Comparison of ENCODE assay signal across 14 cellular contexts in the genomic region with DNA sequence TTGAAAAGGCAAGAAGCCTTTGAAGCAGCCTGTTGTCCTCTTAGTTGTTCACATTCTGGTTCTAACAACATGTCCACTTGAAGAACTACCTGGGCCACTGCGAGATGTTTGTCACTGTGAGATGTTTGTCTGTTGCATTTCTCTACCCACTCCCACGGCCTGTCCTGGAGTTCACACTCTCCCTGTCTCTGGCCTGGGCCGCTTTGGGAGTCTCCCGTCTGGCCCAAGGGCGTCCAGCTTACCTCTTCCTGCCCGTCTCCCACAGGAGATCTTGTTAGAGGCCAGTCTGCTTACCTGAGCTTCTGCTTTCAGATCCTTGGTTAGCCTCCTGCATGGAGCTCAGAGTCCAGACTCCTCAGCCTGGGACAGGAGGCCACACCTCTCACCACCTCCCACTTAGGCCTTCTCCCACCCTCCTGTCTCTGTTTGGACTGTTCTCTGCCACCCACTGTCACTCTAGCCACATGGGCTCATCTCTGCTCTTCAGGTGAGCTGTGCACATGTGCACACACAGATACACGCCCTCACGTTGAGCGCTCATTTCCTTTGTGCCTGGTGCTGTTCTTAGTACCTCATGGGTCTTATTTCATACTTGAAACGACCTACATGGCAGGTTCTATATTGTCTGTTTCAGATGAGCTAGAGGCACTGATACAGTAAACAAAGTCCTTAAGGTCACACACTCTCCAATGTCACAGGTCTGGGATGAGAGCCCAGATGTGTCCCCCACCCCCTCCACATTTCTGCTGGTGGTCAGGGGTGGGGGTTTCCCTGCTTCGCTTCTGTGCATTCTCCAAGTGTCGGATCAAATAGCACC.
DNase-seq lines count a peak whose midpoint lies in the region; FAIRE-seq and TF ChIP-seq lines count a peak whose summit lies in the region.
"Had no signal": no experiment of that assay in that cellular context is flagged by ENCODE, and none has a peak within 500 bp of the region (broad histone marks: within the 10 kb centered on the region; RNA-seq: fewer than 3 reads in every experiment).

No MANE protein-coding gene starts in this region.

- in situ Hi-C loops in ACHN (cut with HindIII; ENCODE audit: low pct_ligation_motif_present, low pct_unique_long_range_greater_than_20kb, low sequenced_read_pairs) = no loop called here

- H3K23ac ChIP-seq in mesenchymal stem cell (ENCODE audit: low read length in 2 of 2) = no peak overlapping the region

- no peaks in the 10 kb centered on the region for H3K9me3 ChIP-seq in A673 (ENCODE audit: low read depth, low read length, poor library complexity, severe bottlenecking)
- no peaks in the 10 kb centered on the region for H3K9me3 ChIP-seq in astrocyte (ENCODE audit: insufficient read depth, low read depth, low read length)
- no peaks in the 10 kb centered on the region for H3K9me3 ChIP-seq in mesenchymal stem cell (ENCODE audit: control insufficient read depth, low read length)
- H3K9me3 ChIP-seq: prostate gland, upper lobe of right lung had no signal

- H3K36me3 Mint-ChIP-seq in astrocyte (ENCODE audit: low read depth, unreplicated experiment) = peaks cover 29% of the 10 kb centered on the region

- no peak overlapping the region for H4K91ac ChIP-seq in mesenchymal stem cell (ENCODE audit: low read length)

- H3K9me3 Mint-ChIP-seq in astrocyte (ENCODE audit: unreplicated experiment) = peaks cover 3% of the 10 kb centered on the region

- H3K4me3 ChIP-seq in A673 (ENCODE audit: low read depth, low read length, poor library complexity, severe bottlenecking) = no peak overlapping the region
- H3K4me3 ChIP-seq in H7 (ENCODE audit: insufficient read depth, low read depth, low read length) = no peak overlapping the region
- H3K4me3 ChIP-seq in astrocyte (ENCODE audit: insufficient read depth, low read depth, low read length) = no peak overlapping the region
- H3K4me3 ChIP-seq in mesenchymal stem cell (ENCODE audit: insufficient read depth in 1 of 2, low read depth in 1 of 2, low read length in 2 of 2) = no peak overlapping the region
- H3K4me3 ChIP-seq: BLaER1, prostate gland, upper lobe of right lung had no signal

- H3K4me2 ChIP-seq in astrocyte (ENCODE audit: low read length) (peak overlapping the region; percentile 81), mesenchymal stem cell (ENCODE audit: low read length, poor library complexity, severe bottlenecking) (no peak overlapping the region)
- H3K4me2 ChIP-seq: BLaER1 had no signal

- BruUV-seq in A673 (replicated peaks; lab: Mats Ljungman, UMichigan) = no TSS peak

- peaks cover 13% of the 10 kb centered on the region for H4K20me1 ChIP-seq in astrocyte (ENCODE audit: insufficient read depth, low read length)

- POLR2A ChIA-PET in A673 (lab: Charles Lee; ENCODE audit: low non-redundant PET) = no interaction called here

- no peak overlapping the region for H2AFZ ChIP-seq in astrocyte (ENCODE audit: low read depth, low read length)
- H2AFZ ChIP-seq in mesenchymal stem cell (ENCODE audit: low read depth, low read length) = no peak overlapping the region

- peak; percentile 64 for FAIRE-seq in astrocyte (lab: Jason Lieb, UNC)

- H3K4ac ChIP-seq in mesenchymal stem cell (ENCODE audit: low read depth in 1 of 2, low read length in 2 of 2) = peak overlapping the region in 1 of 2 experiments; percentile 40

- no peak for DNase-seq in A673 (ENCODE audit: low spot score)
- DNase-seq in H7 = peak; percentile 6
- DNase-seq in astrocyte (ENCODE audit: low read depth) = no peak
- peak; percentile 7 for DNase-seq in mesenchymal stem cell
- DNase-seq in KG1 (lab: John Stamatoyannopoulos, UW) = no peak
- no peak for DNase-seq in ACHN
- no peak for DNase-seq in NCI-H774 (lab: John Stamatoyannopoulos, UW)
- DNase-seq in GM03348 (ENCODE audit: low spot score) = no peak
- DNase-seq: activated CD8-positive, alpha-beta memory T cell treated with anti-CD3 and anti-CD28 coated beads, Interleukin-2, amount 10 ng/mL, durations not matched to agents 7 days and 5 days; cortex of kidney; GOT3; upper lobe of right lung had no signal

- H3K79me2 ChIP-seq in astrocyte (ENCODE audit: insufficient read depth, low read length) = peaks cover 26% of the 10 kb centered on the region

- H3K27me3 ChIP-seq in A673 (replicated peaks; ENCODE audit: insufficient read depth, low read depth, low read length, poor library complexity) (no peaks in the 10 kb centered on the region), H7 (ENCODE audit: control insufficient read depth, insufficient read depth, low read length) (no peaks in the 10 kb centered on the region), astrocyte (ENCODE audit: insufficient read depth, low read length) (no peaks in the 10 kb centered on the region), mesenchymal stem cell (ENCODE audit: control insufficient read depth in 1 of 2, insufficient read depth in 1 of 2, low read length in 2 of 2) (no peaks in the 10 kb centered on the region)
- H3K27me3 ChIP-seq: BLaER1, upper lobe of right lung had no signal

- H3K4me1 Mint-ChIP-seq in astrocyte (ENCODE audit: low read depth, unreplicated experiment) = peaks cover 37% of the 10 kb centered on the region
- H3K4me1 Mint-ChIP-seq: activated CD8-positive, alpha-beta memory T cell treated with anti-CD3 and anti-CD28 coated beads, Interleukin-2, amount 10 ng/mL, durations not matched to agents 7 days and 5 days had no signal

- H2AK5ac ChIP-seq in mesenchymal stem cell (ENCODE audit: low read length, severe bottlenecking) = peak overlapping the region; percentile 88

- TF ChIP-seq CTCF in A673 (conservative IDR thresholded peaks at IDR 0.05; ENCODE audit: low read depth, low read length) (no peak), astrocyte (IDR thresholded peaks at IDR 0.05; ENCODE audit: insufficient read depth, low read depth, low read length) (no peak)

- H3K4me1 ChIP-seq in A673 (ENCODE audit: insufficient read depth, low read length, poor library complexity, severe bottlenecking) (peaks cover 32% of the 10 kb centered on the region), astrocyte (ENCODE audit: insufficient read depth, low read length) (peaks cover 33% of the 10 kb centered on the region), mesenchymal stem cell (ENCODE audit: control insufficient read depth, insufficient read depth, low read depth, low read length) (peaks cover 46% of the 10 kb centered on the region)
- H3K4me1 ChIP-seq: prostate gland had no signal

- H3K27ac ChIP-seq in A673 (ENCODE audit: low read depth, low read length, poor library complexity, severe bottlenecking) = peak overlapping the region; percentile 66
- peak overlapping the region; percentile 93 for H3K27ac ChIP-seq in astrocyte (ENCODE audit: low read depth, low read length)
- peak overlapping the region; percentile 92 for H3K27ac ChIP-seq in mesenchymal stem cell (ENCODE audit: low read length, poor library complexity, severe bottlenecking)
- H3K27ac ChIP-seq: BLaER1, prostate gland, upper lobe of right lung had no signal

- peak overlapping the region in 1 of 2 experiments; percentile 30 for H3K14ac ChIP-seq in mesenchymal stem cell (ENCODE audit: low read length in 2 of 2)

- H2BK15ac ChIP-seq in mesenchymal stem cell (ENCODE audit: low read depth, poor library complexity, severe bottlenecking) = no peak overlapping the region

- H3K36me3 ChIP-seq in A673 (ENCODE audit: insufficient read depth, low read length, poor library complexity, severe bottlenecking) (no peaks in the 10 kb centered on the region), H7 (replicated peaks; ENCODE audit: control insufficient read depth, insufficient read depth, low read length) (no peaks in the 10 kb centered on the region; the same call in 1 of the 2 replicates), astrocyte (ENCODE audit: insufficient read depth, low read length) (no peaks in the 10 kb centered on the region), mesenchymal stem cell (ENCODE audit: control insufficient read depth in 1 of 2, insufficient read depth in 2 of 2, low read depth in 1 of 2, low read length in 2 of 2) (peaks cover 12 to 14% of the 10 kb centered on the region in 2 experiments)
- H3K36me3 ChIP-seq: prostate gland, upper lobe of right lung had no signal

- no peak overlapping the region for H4K8ac ChIP-seq in mesenchymal stem cell (ENCODE audit: low read length)

- H3K9ac ChIP-seq in astrocyte (ENCODE audit: low read length) (peak overlapping the region; percentile 57), mesenchymal stem cell (ENCODE audit: low read length) (peak overlapping the region; percentile 41)
- H3K9ac ChIP-seq: BLaER1 had no signal

- H3K79me1 ChIP-seq in mesenchymal stem cell (replicated peaks; ENCODE audit: low read length, poor library complexity, severe bottlenecking) = peaks cover 41% of the 10 kb centered on the region

- no peak overlapping the region for H3K4me3 Mint-ChIP-seq in astrocyte (ENCODE audit: unreplicated experiment)
- H3K4me3 Mint-ChIP-seq: activated CD8-positive, alpha-beta memory T cell treated with anti-CD3 and anti-CD28 coated beads, Interleukin-2, amount 10 ng/mL, durations not matched to agents 7 days and 5 days had no signal

- CTCF ChIA-PET in A673 (lab: Charles Lee) = no interaction called here

- intact Hi-C loops in A673 (cut with micrococcal nuclease; ENCODE audit: unreplicated experiment) = no loop called here

- peak overlapping the region; percentile 47 for H2BK5ac ChIP-seq in mesenchymal stem cell (ENCODE audit: low read depth, low read length, poor library complexity, severe bottlenecking)

- no peaks in the 10 kb centered on the region for H3K27me3 Mint-ChIP-seq in astrocyte (ENCODE audit: low read depth, unreplicated experiment)
- H3K27me3 Mint-ChIP-seq: activated CD8-positive, alpha-beta memory T cell treated with anti-CD3 and anti-CD28 coated beads, Interleukin-2, amount 10 ng/mL, durations not matched to agents 7 days and 5 days had no signal

- peak overlapping the region; percentile 18 to 53 for H3K18ac ChIP-seq in mesenchymal stem cell (ENCODE audit: low read depth in 1 of 2, low read length in 2 of 2)

- WGBS in mesenchymal stem cell = 93% methylated on average over 11 of the region's 12 CpGs

- no peak overlapping the region for H2BK120ac ChIP-seq in mesenchymal stem cell (ENCODE audit: low read depth, low read length)

- peak overlapping the region in 1 of 2 experiments; percentile 65 for H2BK12ac ChIP-seq in mesenchymal stem cell (ENCODE audit: low read length in 2 of 2)

- peak overlapping the region; percentile 72 for H3K27ac Mint-ChIP-seq in astrocyte (ENCODE audit: unreplicated experiment)
- H3K27ac Mint-ChIP-seq: activated CD8-positive, alpha-beta memory T cell treated with anti-CD3 and anti-CD28 coated beads, Interleukin-2, amount 10 ng/mL, durations not matched to agents 7 days and 5 days had no signal

Comparison
In these comparisons a context has a peak if more than half of its experiments do, and no peak if none do; other contexts are left out.
1. DNase-seq: peak in H7 (single experiment) and mesenchymal stem cell (single experiment); none in A673 (single experiment), astrocyte (single experiment), KG1 (single experiment), ACHN (single experiment), NCI-H774 (single experiment) and GM03348 (single experiment).
2. Peak in every context shown above with its lines, with median percentiles within 50 percentile points of each other: H3K27ac ChIP-seq.